11 cellular contexts compared by ENCODE assay signal in the genomic region with DNA sequence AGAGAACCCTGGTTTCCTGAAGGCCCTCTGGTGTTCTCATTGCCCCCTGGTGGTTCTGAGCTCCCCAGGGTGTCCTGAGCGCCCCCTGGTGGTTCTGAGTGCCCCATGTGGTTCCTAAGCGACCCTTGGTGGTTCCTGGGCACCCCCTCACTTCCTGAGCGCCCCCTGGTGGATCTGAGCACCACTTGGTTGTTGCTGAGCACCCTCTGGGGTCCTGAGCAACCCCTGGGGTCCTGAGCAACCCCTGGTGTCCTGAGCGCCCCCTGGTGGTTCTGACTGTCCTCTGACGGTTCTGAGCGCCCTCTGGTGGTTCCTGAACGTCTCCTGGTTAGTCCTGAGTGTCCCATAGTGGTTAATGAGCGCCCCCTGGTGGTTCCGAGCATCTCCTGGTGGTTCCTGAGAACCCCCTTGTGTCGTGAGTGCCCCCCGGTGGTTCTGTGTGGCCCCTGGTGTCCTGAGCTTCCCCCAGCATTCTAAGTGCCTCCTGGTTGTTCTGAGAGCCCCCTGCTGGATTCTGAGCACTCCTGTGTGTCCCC.
DNase-seq lines count a peak whose midpoint lies in the region; ATAC-seq and TF ChIP-seq lines count a peak whose summit lies in the region.
"Had no signal": no experiment of that assay in that cellular context is flagged by ENCODE, and none has a peak within 500 bp of the region (broad histone marks: within the 10 kb centered on the region; RNA-seq: fewer than 3 reads in every experiment).

No MANE protein-coding gene starts in this region.

- no peaks in the 10 kb centered on the region for H3K36me3 Mint-ChIP-seq in activated naive CD4-positive, alpha-beta T cell treated with anti-CD3 and anti-CD28 coated beads for 36 hours (ENCODE audit: low read depth)
- H3K36me3 Mint-ChIP-seq: brain had no signal

- no peak overlapping the region for H4K91ac ChIP-seq in IMR-90 (ENCODE audit: insufficient read depth, low read depth, low read length)

- no peak overlapping the region for H4K5ac ChIP-seq in IMR-90 (ENCODE audit: low read depth, low read length)

- no CpG with 5 or more reads among the region's 11 CpGs for WGBS in IMR-90 (ENCODE audit: extremely low coverage in 2 of 2, insufficient read length in 1 of 2), 2 experiments
- 22% methylated on average over 4 of the region's 11 CpGs; no CpG with 5 or more reads in 1 of the 2 donors for WGBS in tibial nerve, 2 donors

- intact Hi-C loops in IMR-90 (cut with micrococcal nuclease), result no loop called here
- intact Hi-C loops in activated naive CD4-positive, alpha-beta T cell treated with anti-CD3 and anti-CD28 coated beads for 36 hours (cut with micrococcal nuclease), result loop anchor here (2.0 kb wide), 1 partner anchor 50 kb away; no protein-coding TSS in a partner anchor
- intact Hi-C loops in left ventricle myocardium inferior (cut with micrococcal nuclease), result no loop called here

- no peak for TF ChIP-seq EP300 in tibial nerve (IDR thresholded peaks at IDR 0.05)

- no peak overlapping the region for H3K27ac Mint-ChIP-seq in activated naive CD4-positive, alpha-beta T cell treated with anti-CD3 and anti-CD28 coated beads for 36 hours
- H3K27ac Mint-ChIP-seq: brain had no signal

- no peak overlapping the region for H2AK9ac ChIP-seq in IMR-90 (replicated peaks; ENCODE audit: low read depth, low read length, poor library complexity)

- no peak overlapping the region for H3K4me3 Mint-ChIP-seq in activated naive CD4-positive, alpha-beta T cell treated with anti-CD3 and anti-CD28 coated beads for 36 hours
- H3K4me3 Mint-ChIP-seq: brain had no signal

- H3K79me1 ChIP-seq in IMR-90 (ENCODE audit: low read depth in 1 of 2, low read length in 2 of 2), result no peaks in the 10 kb centered on the region

- no peak overlapping the region for H2AK5ac ChIP-seq in IMR-90 (ENCODE audit: low read depth, low read length)

- dilution Hi-C loops in IMR-90 (cut with HindIII; ENCODE audit: low sequenced_read_pairs, unreplicated experiment), result no loop called here

- H3K18ac ChIP-seq in IMR-90 (ENCODE audit: low read depth, low read length), result no peak overlapping the region

- H3K9me1 ChIP-seq in IMR-90 (ENCODE audit: insufficient read depth, low read length), result no peaks in the 10 kb centered on the region

- H3K4me2 ChIP-seq in IMR-90 (ENCODE audit: low read depth, low read length), result no peak overlapping the region

- H3K56ac ChIP-seq in IMR-90 (ENCODE audit: extremely low read depth, insufficient read depth, low read length), result no peak overlapping the region

- no peaks in the 10 kb centered on the region for H3K27me3 Mint-ChIP-seq in activated naive CD4-positive, alpha-beta T cell treated with anti-CD3 and anti-CD28 coated beads for 36 hours (ENCODE audit: low read depth)
- H3K27me3 Mint-ChIP-seq: brain had no signal

- H2AFZ ChIP-seq in IMR-90 (replicated peaks; ENCODE audit: low read length, poor library complexity), result no peak overlapping the region

- H4K8ac ChIP-seq in IMR-90 (ENCODE audit: low read depth in 2 of 2, low read length in 2 of 2), result no peak overlapping the region

- H3K36me3 ChIP-seq in IMR-90 (ENCODE audit: control insufficient read depth, insufficient read depth, low read length), result no peaks in the 10 kb centered on the region
- H3K36me3 ChIP-seq in left ventricle myocardium inferior, result no peaks in the 10 kb centered on the region
- H3K36me3 ChIP-seq in tibial nerve, result no peaks in the 10 kb centered on the region
- H3K36me3 ChIP-seq: SJSA1 had no signal

- TF ChIP-seq CTCF in IMR-90 (conservative IDR thresholded peaks at IDR 0.05; ENCODE audit: low read depth, low read length) (peak; percentile 23; the same call in 1 of the 2 replicates), left ventricle myocardium inferior (IDR thresholded peaks at IDR 0.05; ENCODE audit: borderline replicate concordance) (no peak), tibial nerve (IDR thresholded peaks at IDR 0.05) (no peak)

- no peak overlapping the region for H2BK5ac ChIP-seq in IMR-90 (ENCODE audit: low read depth, low read length, poor library complexity, severe bottlenecking)

- CTCF ChIA-PET in IMR-90 (lab: Yijun Ruan, JAX), result no interaction called here
- CTCF ChIA-PET in activated naive CD4-positive, alpha-beta T cell treated with anti-CD3 and anti-CD28 coated beads for 36 hours (lab: Charles Lee), result interaction anchor here (0.6 to 2.6 kb wide), 27 partner anchors 8 to 405 kb away, joined by 3 to 10 read pairs (median 4); no protein-coding TSS in a partner anchor

- no peak overlapping the region for H3K14ac ChIP-seq in IMR-90 (replicated peaks; ENCODE audit: low read depth, low read length)

- no peaks in the 10 kb centered on the region for H3K9me3 Mint-ChIP-seq in activated naive CD4-positive, alpha-beta T cell treated with anti-CD3 and anti-CD28 coated beads for 36 hours

- TF ChIP-seq POLR2A in IMR-90 (IDR thresholded peaks at IDR 0.05; ENCODE audit: low read depth, low read length) (no peak), tibial nerve (IDR thresholded peaks at IDR 0.05) (no peak)

- H2BK120ac ChIP-seq in IMR-90 (ENCODE audit: low read depth, low read length), result no peak overlapping the region

- H4K20me1 ChIP-seq in IMR-90 (ENCODE audit: insufficient read depth, low read length), result no peaks in the 10 kb centered on the region

- ATAC-seq in IMR-90 (ENCODE audit: low read depth) (no peak), GM19455 (IDR thresholded peaks at IDR 0.05; ENCODE audit: unreplicated experiment) (no peak)

- no peak for TF ChIP-seq RAD21 in IMR-90 (IDR thresholded peaks at IDR 0.05; ENCODE audit: low read length)

- H3K4ac ChIP-seq in IMR-90 (ENCODE audit: low read depth, low read length), result no peak overlapping the region

- DNase-seq in EL, result peak; percentile 1
- DNase-seq in IMR-90, result no peak
- DNase-seq in activated naive CD4-positive, alpha-beta T cell treated with anti-CD3 and anti-CD28 coated beads for 36 hours, result peak; percentile 89
- DNase-seq in stimulated activated CD4-positive, alpha-beta T cell treated with anti-CD3 and anti-CD28 coated beads, Interleukin-12 subunit alpha, Interleukin-12 subunit beta, amount 100 ng/mL, for 4 hours, result peak; percentile 57
- no peak for DNase-seq in left ventricle myocardium inferior
- DNase-seq in tibial nerve (ENCODE audit: low spot score in 2 of 2), result no peak
- no peak for DNase-seq in foreskin melanocyte
- DNase-seq: islet precursor cell had no signal

- BruUV-seq in IMR-90 (replicated peaks; lab: Mats Ljungman, UMichigan), result no TSS peak

- H3K9me3 ChIP-seq in IMR-90 (ENCODE audit: control insufficient read depth, insufficient read depth, low read length) (no peaks in the 10 kb centered on the region), left ventricle myocardium inferior (replicated peaks) (no peaks in the 10 kb centered on the region), tibial nerve (no peaks in the 10 kb centered on the region)
- H3K9me3 ChIP-seq: SJSA1 had no signal

- no peak overlapping the region for H2BK20ac ChIP-seq in IMR-90 (ENCODE audit: low read depth, low read length)

- no peak overlapping the region for H2BK15ac ChIP-seq in IMR-90 (ENCODE audit: low read depth, low read length)

- H3K27me3 ChIP-seq in IMR-90 (ENCODE audit: control insufficient read depth, insufficient read depth, low read length) (no peaks in the 10 kb centered on the region), left ventricle myocardium inferior (ENCODE audit: low read depth) (no peaks in the 10 kb centered on the region), tibial nerve (no peaks in the 10 kb centered on the region)
- H3K27me3 ChIP-seq: SJSA1 had no signal

- POLR2A ChIA-PET in IMR-90 (lab: Charles Lee; ENCODE audit: unreplicated experiment), result no interaction called here

- no peak overlapping the region for H3K23ac ChIP-seq in IMR-90 (ENCODE audit: low read depth, low read length)

- H3K4me1 ChIP-seq in IMR-90 (ENCODE audit: control insufficient read depth, insufficient read depth, low read length) (no peaks in the 10 kb centered on the region), left ventricle myocardium inferior (no peaks in the 10 kb centered on the region), tibial nerve (no peaks in the 10 kb centered on the region)
- H3K4me1 ChIP-seq: SJSA1 had no signal

- no peak overlapping the region for H3K9ac ChIP-seq in IMR-90 (ENCODE audit: low read depth, low read length)

- in situ Hi-C loops in IMR-90 (cut with MboI; ENCODE audit: low sequenced_read_pairs), result no loop called here

- H3K4me3 ChIP-seq in IMR-90 (ENCODE audit: insufficient read depth, low read depth, low read length) (no peak overlapping the region), left ventricle myocardium inferior (no peak overlapping the region), tibial nerve (no peak overlapping the region)
- H3K4me3 ChIP-seq: SJSA1 had no signal

- peaks cover 3% of the 10 kb centered on the region for H3K4me1 Mint-ChIP-seq in activated naive CD4-positive, alpha-beta T cell treated with anti-CD3 and anti-CD28 coated beads for 36 hours (ENCODE audit: low read depth)
- H3K4me1 Mint-ChIP-seq: brain had no signal

- H3K27ac ChIP-seq in IMR-90 (ENCODE audit: insufficient read depth, low read length), result no peak overlapping the region
- H3K27ac ChIP-seq in left ventricle myocardium inferior (replicated peaks), result no peak overlapping the region
- no peak overlapping the region for H3K27ac ChIP-seq in tibial nerve
- H3K27ac ChIP-seq: SJSA1 had no signal

TF ChIP-seq in IMR-90, 13 proteins besides CTCF, POLR2A, EP300 and RAD21 (continues in another document):
- no peak for TF ChIP-seq NFE2L2 (IDR thresholded peaks at IDR 0.05; ENCODE audit: low read depth, low read length)
- TF ChIP-seq FOS (IDR thresholded peaks at IDR 0.05; ENCODE audit: low read depth, low read length), result no peak
- no peak for TF ChIP-seq MAZ (IDR thresholded peaks at IDR 0.05; ENCODE audit: borderline replicate concordance, low read depth, low read length)
- no peak for TF ChIP-seq MAFK (IDR thresholded peaks at IDR 0.05; ENCODE audit: low read depth, low read length)
- no peak for TF ChIP-seq SMC3 (IDR thresholded peaks at IDR 0.05; ENCODE audit: low read depth, low read length)
- TF ChIP-seq, protein P1, sequence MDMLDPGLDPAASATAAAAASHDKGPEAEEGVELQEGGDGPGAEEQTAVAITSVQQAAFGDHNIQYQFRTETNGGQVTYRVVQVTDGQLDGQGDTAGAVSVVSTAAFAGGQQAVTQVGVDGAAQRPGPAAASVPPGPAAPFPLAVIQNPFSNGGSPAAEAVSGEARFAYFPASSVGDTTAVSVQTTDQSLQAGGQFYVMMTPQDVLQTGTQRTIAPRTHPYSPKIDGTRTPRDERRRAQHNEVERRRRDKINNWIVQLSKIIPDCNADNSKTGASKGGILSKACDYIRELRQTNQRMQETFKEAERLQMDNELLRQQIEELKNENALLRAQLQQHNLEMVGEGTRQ (IDR thresholded peaks at IDR 0.05; ENCODE audit: low read depth, low read length), result no peak
- TF ChIP-seq CEBPB (IDR thresholded peaks at IDR 0.05; ENCODE audit: low read depth, low read length), result no peak

Comparison
In these comparisons a context has a peak if more than half of its experiments do, and no peak if none do; other contexts are left out.
1. DNase-seq: peak in EL (single experiment), activated naive CD4-positive, alpha-beta T cell treated with anti-CD3 and anti-CD28 coated beads for 36 hours (single experiment) and stimulated activated CD4-positive, alpha-beta T cell treated with anti-CD3 and anti-CD28 coated beads, Interleukin-12 subunit alpha, Interleukin-12 subunit beta, amount 100 ng/mL, for 4 hours (single experiment); none in IMR-90 (single experiment), left ventricle myocardium inferior (single experiment), tibial nerve (0 of 2) and foreskin melanocyte (single experiment).